Comparison of ENCODE assay signal across 15 cellular contexts in the genomic region with DNA sequence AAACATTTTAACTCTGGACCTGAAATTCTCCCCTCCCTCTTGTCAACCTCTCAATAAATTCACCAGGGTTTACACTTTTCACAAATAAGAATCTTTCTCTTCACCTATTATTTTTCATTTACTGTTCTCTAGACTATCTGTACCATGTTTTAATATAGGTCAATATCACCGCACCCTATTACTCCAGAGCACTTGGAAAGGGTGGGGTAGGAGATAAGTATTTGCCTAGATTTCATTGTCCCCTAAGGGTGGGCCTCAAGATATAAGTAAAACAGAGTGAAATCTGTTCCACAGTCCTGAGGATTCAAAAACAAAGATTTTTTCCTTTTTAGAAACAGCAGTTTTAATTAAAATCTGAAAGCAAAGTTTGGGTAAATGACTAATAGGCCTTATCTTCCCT.
DNase-seq lines count a peak whose midpoint lies in the region; ATAC-seq and TF ChIP-seq lines count a peak whose summit lies in the region.
"Had no signal": no experiment of that assay in that cellular context is flagged by ENCODE, and none has a peak within 500 bp of the region (broad histone marks: within the 10 kb centered on the region; RNA-seq: fewer than 3 reads in every experiment).

No MANE protein-coding gene starts in this region.

- POLR2A ChIA-PET in Panc1 (lab: Charles Lee) = no interaction called here

- H3K27ac Mint-ChIP-seq in type B pancreatic cell = peak overlapping the region; percentile 3
- H3K27ac Mint-ChIP-seq in activated naive CD4-positive, alpha-beta T cell treated with anti-CD3 and anti-CD28 coated beads, Interleukin-2, amount 50 U/mL, for 72 hours = no peak overlapping the region

- H3K27ac ChIP-seq in heart left ventricle (peak overlapping the region in 7 of 12 donors; percentile 40 to 73 (median 66)), right atrium auricular region (peak overlapping the region in 1 of 2 donors; percentile 71), Panc1 (ENCODE audit: low read length) (no peak overlapping the region), left lung (peak overlapping the region in 1 of 2 donors; percentile 31), testis (no peak overlapping the region)
- H3K27ac ChIP-seq: BLaER1, GM23248 had no signal

- WGBS in heart left ventricle, 4 donors = 62 to 68% (median 66%) methylated on average over 1 of the region's 1 CpG
- WGBS in testis, 2 donors = 83 to 85% methylated on average over 1 of the region's 1 CpG

- peaks cover 0 to 24% (median 17%) of the 10 kb centered on the region in 12 donors for H3K4me1 ChIP-seq in heart left ventricle
- H3K4me1 ChIP-seq in right atrium auricular region = peaks cover 0 to 12% of the 10 kb centered on the region in 2 donors
- H3K4me1 ChIP-seq in Panc1 (ENCODE audit: control insufficient read depth, insufficient read depth, low read length) = no peaks in the 10 kb centered on the region
- peaks cover 3 to 13% of the 10 kb centered on the region in 2 donors for H3K4me1 ChIP-seq in left lung
- H3K4me1 ChIP-seq in testis = no peaks in the 10 kb centered on the region
- H3K4me1 ChIP-seq: BLaER1 had no signal

- in situ Hi-C loops in Panc1 (cut with HindIII; ENCODE audit: low pct_unique_long_range_greater_than_20kb, low sequenced_read_pairs) = no loop called here

- H3K36me3 ChIP-seq in heart left ventricle (peaks cover 0 to 5% (median 0%) of the 10 kb centered on the region in 9 donors), right atrium auricular region (no peaks in the 10 kb centered on the region), Panc1 (ENCODE audit: control insufficient read depth, insufficient read depth, low read length) (no peaks in the 10 kb centered on the region; the same call in 1 of the 2 replicates), left lung (no peaks in the 10 kb centered on the region), testis (ENCODE audit: low read depth, missing control alignments) (no peaks in the 10 kb centered on the region)
- H3K36me3 ChIP-seq: BLaER1 had no signal

- no peaks in the 10 kb centered on the region for H3K27me3 ChIP-seq in heart left ventricle
- no peaks in the 10 kb centered on the region for H3K27me3 ChIP-seq in right atrium auricular region
- no peaks in the 10 kb centered on the region for H3K27me3 ChIP-seq in Panc1 (ENCODE audit: control insufficient read depth, insufficient read depth, low read length)
- no peaks in the 10 kb centered on the region for H3K27me3 ChIP-seq in left lung
- H3K27me3 ChIP-seq in testis = no peaks in the 10 kb centered on the region
- H3K27me3 ChIP-seq: BLaER1 had no signal

- H3K4me3 Mint-ChIP-seq in type B pancreatic cell = no peak overlapping the region

- intact Hi-C loops in heart left ventricle (cut with DNase I) (loop anchor here in 1 of 10 donors (10.0 kb wide), 1 partner anchor 72 kb away; the partner anchor contains the start of genes FGD6 and VEZT), Panc1 (cut with micrococcal nuclease; ENCODE audit: unreplicated experiment) (no loop called here), left lung (cut with DNase I) (no loop called here), testis (cut with DNase I; ENCODE audit: low total_unique reads) (no loop called here)

- no peak for DNase-seq in heart left ventricle
- DNase-seq in right atrium auricular region (ENCODE audit: low spot score) = no peak
- DNase-seq in Panc1 (ENCODE audit: low read depth, low spot score) = no peak
- no peak for DNase-seq in left lung
- no peak for DNase-seq in type B pancreatic cell (ENCODE audit: extremely low spot score, unreplicated experiment)
- DNase-seq in testis = no peak
- DNase-seq in SK-N-DZ (ENCODE audit: low spot score) = no peak
- DNase-seq in activated naive CD4-positive, alpha-beta T cell treated with anti-CD3 and anti-CD28 coated beads, Interleukin-2, amount 50 U/mL, for 72 hours (ENCODE audit: low spot score in 2 of 2) = no peak
- DNase-seq: 8988T, AML-193, DMS79, GM23248, H7 had no signal

- H3K36me3 Mint-ChIP-seq in type B pancreatic cell = peaks cover 10% of the 10 kb centered on the region
- no peaks in the 10 kb centered on the region for H3K36me3 Mint-ChIP-seq in activated naive CD4-positive, alpha-beta T cell treated with anti-CD3 and anti-CD28 coated beads, Interleukin-2, amount 50 U/mL, for 72 hours

- H3K4me1 Mint-ChIP-seq in type B pancreatic cell (ENCODE audit: unreplicated experiment) = peaks cover 22% of the 10 kb centered on the region

- CTCF ChIA-PET in Panc1 (lab: Charles Lee) = no interaction called here

- TF ChIP-seq POLR2A in heart left ventricle (IDR thresholded peaks at IDR 0.05) (no peak), testis (IDR thresholded peaks at IDR 0.05) (no peak)

- TF ChIP-seq CTCF in heart left ventricle (IDR thresholded peaks at IDR 0.05) (no peak), right atrium auricular region (IDR thresholded peaks at IDR 0.05) (no peak), Panc1 (IDR thresholded peaks at IDR 0.05) (no peak), left lung (IDR thresholded peaks at IDR 0.05) (no peak), type B pancreatic cell (conservative IDR thresholded peaks at IDR 0.05) (no peak), testis (IDR thresholded peaks at IDR 0.05) (no peak)

- H3K9me3 ChIP-seq in heart left ventricle = no peaks in the 10 kb centered on the region
- H3K9me3 ChIP-seq in right atrium auricular region = no peaks in the 10 kb centered on the region
- H3K9me3 ChIP-seq in Panc1 (ENCODE audit: control insufficient read depth, insufficient read depth, low read depth, low read length) = no peaks in the 10 kb centered on the region
- no peaks in the 10 kb centered on the region for H3K9me3 ChIP-seq in left lung
- no peaks in the 10 kb centered on the region for H3K9me3 ChIP-seq in testis
- H3K9me3 ChIP-seq: BLaER1 had no signal

- BruUV-seq in Panc1 (replicated peaks; lab: Mats Ljungman, UMichigan) = TSS peak; percentile 31

- ATAC-seq in heart left ventricle = no peak
- ATAC-seq in Panc1 = no peak
- ATAC-seq in left lung = peak; percentile 62
- ATAC-seq in activated naive CD4-positive, alpha-beta T cell treated with anti-CD3 and anti-CD28 coated beads, Interleukin-2, amount 50 U/mL, for 72 hours = no peak
- ATAC-seq: GM12878 had no signal

- H3K27me3 Mint-ChIP-seq in type B pancreatic cell = no peaks in the 10 kb centered on the region

- no peaks in the 10 kb centered on the region for H3K9me3 Mint-ChIP-seq in type B pancreatic cell
- H3K9me3 Mint-ChIP-seq in activated naive CD4-positive, alpha-beta T cell treated with anti-CD3 and anti-CD28 coated beads, Interleukin-2, amount 50 U/mL, for 72 hours = no peaks in the 10 kb centered on the region

- no peak overlapping the region for H3K4me3 ChIP-seq in heart left ventricle
- H3K4me3 ChIP-seq in right atrium auricular region = no peak overlapping the region
- no peak overlapping the region for H3K4me3 ChIP-seq in Panc1 (ENCODE audit: low read depth in 2 of 2, low read length in 2 of 2)
- no peak overlapping the region for H3K4me3 ChIP-seq in left lung
- no peak overlapping the region for H3K4me3 ChIP-seq in testis
- H3K4me3 ChIP-seq: BLaER1, GM12878, GM23248 had no signal

Comparison
In these comparisons a context has a peak if more than half of its experiments do, and no peak if none do; other contexts are left out.
1. H3K27ac ChIP-seq: peak in heart left ventricle (7 of 12); none in Panc1 (single experiment) and testis (0 of 2).